26 cellular contexts compared by ENCODE assay signal in the genomic region with DNA sequence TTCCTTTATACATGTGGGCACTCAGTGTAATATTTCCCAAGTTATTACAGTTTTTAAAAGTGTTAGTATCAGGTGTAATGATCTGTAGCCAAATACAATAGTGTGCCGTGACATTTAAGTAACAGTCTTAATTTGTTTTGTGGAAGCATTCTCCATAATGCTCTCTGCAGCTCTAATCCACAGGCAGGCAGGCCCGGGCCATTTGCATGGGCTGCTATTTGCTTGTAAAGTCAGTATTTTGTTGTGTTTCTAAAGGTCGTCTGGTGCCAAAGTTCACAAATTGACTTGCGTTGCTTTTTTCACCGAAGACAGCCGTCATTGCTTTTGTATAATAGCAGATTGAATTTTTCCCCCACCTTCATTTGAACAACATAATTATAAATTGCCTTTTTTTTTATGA.
"Had no signal": no experiment of that assay in that cellular context is flagged by ENCODE, and none has a peak within 500 bp of the region (broad histone marks: within the 10 kb centered on the region; RNA-seq: fewer than 3 reads in every experiment).

No MANE protein-coding gene starts in this region.

- H3K4me3 Mint-ChIP-seq: dendritic cell treated with granulocyte-macrophage colony-stimulating factor and Interleukin-4, amounts not matched to agents 40 ng/mL and 50 ng/mL, for 4 days; effector memory CD8-positive, alpha-beta T cell; memory B cell; mesothelial cell of epicardium; neural crest cell; stimulated activated naive B cell treated with anti-CD40 and anti-IgM and Interleukin-4, amounts not matched to agents 10 μg/mL and 1 μg/mL and 100 μg/mL, for 72 hours; stimulated activated naive CD8-positive, alpha-beta T cell treated with anti-CD3 and anti-CD28 coated beads, Interleukin-15, amount 100 ng/mL, for 72 hours had no signal

- H3K36me3 ChIP-seq: esophagus squamous epithelium, left ventricle myocardium inferior, spleen, upper lobe of right lung, vagina had no signal

- H3K9me3 Mint-ChIP-seq: dendritic cell treated with granulocyte-macrophage colony-stimulating factor and Interleukin-4, amounts not matched to agents 40 ng/mL and 50 ng/mL, for 4 days; effector memory CD8-positive, alpha-beta T cell; mesothelial cell of epicardium; neural crest cell; stimulated activated naive CD8-positive, alpha-beta T cell treated with anti-CD3 and anti-CD28 coated beads, Interleukin-15, amount 100 ng/mL, for 72 hours had no signal

- H3K9ac ChIP-seq: parathyroid adenoma had no signal

- H3K27me3 Mint-ChIP-seq: effector memory CD8-positive, alpha-beta T cell had no signal

- H3K4me3 ChIP-seq: esophagus squamous epithelium, gastroesophageal sphincter, left ventricle myocardium inferior, lower lobe of right lung, psoas muscle, spleen, testis, tibial nerve, upper lobe of right lung, vagina had no signal

- H3K27ac Mint-ChIP-seq: dendritic cell treated with granulocyte-macrophage colony-stimulating factor and Interleukin-4, amounts not matched to agents 40 ng/mL and 50 ng/mL, for 4 days; memory B cell; mesothelial cell of epicardium; stimulated activated naive B cell treated with anti-CD40 and anti-IgM and Interleukin-4, amounts not matched to agents 10 μg/mL and 1 μg/mL and 100 μg/mL, for 72 hours; stimulated activated naive CD8-positive, alpha-beta T cell treated with anti-CD3 and anti-CD28 coated beads, Interleukin-15, amount 100 ng/mL, for 72 hours had no signal

- H2AFZ ChIP-seq: parathyroid adenoma had no signal

- H3K36me3 Mint-ChIP-seq: memory B cell; mesothelial cell of epicardium; stimulated activated naive B cell treated with anti-CD40 and anti-IgM and Interleukin-4, amounts not matched to agents 10 μg/mL and 1 μg/mL and 100 μg/mL, for 72 hours had no signal

- H3K79me2 ChIP-seq: parathyroid adenoma had no signal

- DNase-seq: effector memory CD8-positive, alpha-beta T cell; esophagus squamous epithelium; foreskin fibroblast; glutamatergic neuron; kidney; left cardiac atrium; left ventricle myocardium inferior; lower lobe of right lung; psoas muscle; retina; spleen; stimulated activated CD4-positive, alpha-beta T cell treated with anti-CD3 and anti-CD28 coated beads, Interleukin-15, amount 100 ng/mL, for 24 hours; stimulated activated CD4-positive, alpha-beta T cell treated with anti-CD3 and anti-CD28 coated beads, Interleukin-1b, Interleukin-23, amount 100 ng/mL, for 48 hours; stimulated activated CD4-positive, alpha-beta T cell treated with anti-CD3 and anti-CD28 coated beads, Interleukin-4, amount 100 ng/mL, for 24 hours; stimulated activated naive B cell treated with anti-CD40 and anti-IgM and Interleukin-4, amounts not matched to agents 10 μg/mL and 1 μg/mL and 100 μg/mL, for 72 hours; stimulated activated naive CD8-positive, alpha-beta T cell treated with anti-CD3 and anti-CD28 coated beads, Interleukin-15, amount 100 ng/mL, for 72 hours; testis; upper lobe of right lung had no signal

- H3K27ac ChIP-seq: esophagus squamous epithelium, gastroesophageal sphincter, left ventricle myocardium inferior, lower lobe of right lung, parathyroid adenoma, psoas muscle, spleen, testis, tibial nerve, upper lobe of right lung, vagina had no signal

- ATAC-seq: effector memory CD8-positive, alpha-beta T cell; gastroesophageal sphincter; left cardiac atrium; lower lobe of right lung; psoas muscle; stimulated activated naive B cell treated with anti-CD40 and anti-IgM and Interleukin-4, amounts not matched to agents 10 μg/mL and 1 μg/mL and 100 μg/mL, for 72 hours; stimulated activated naive CD8-positive, alpha-beta T cell treated with anti-CD3 and anti-CD28 coated beads, Interleukin-15, amount 100 ng/mL, for 72 hours; upper lobe of right lung had no signal

- H3K4me1 Mint-ChIP-seq: mesothelial cell of epicardium; stimulated activated naive B cell treated with anti-CD40 and anti-IgM and Interleukin-4, amounts not matched to agents 10 μg/mL and 1 μg/mL and 100 μg/mL, for 72 hours had no signal

- H3K9me3 ChIP-seq: esophagus squamous epithelium, gastroesophageal sphincter, left ventricle myocardium inferior, lower lobe of right lung, psoas muscle, spleen, testis, tibial nerve, upper lobe of right lung, vagina had no signal

- H3K4me1 ChIP-seq: esophagus squamous epithelium, gastroesophageal sphincter, left ventricle myocardium inferior, lower lobe of right lung, parathyroid adenoma, psoas muscle, spleen, testis, upper lobe of right lung, vagina had no signal

- H3K27me3 ChIP-seq: esophagus squamous epithelium, gastroesophageal sphincter, spleen, testis, tibial nerve, upper lobe of right lung, vagina had no signal
